In genomic region chr22:26549902-26550497, GRCh38 we compare ENCODE assay signal across 18 cellular contexts. TPM values are rescaled to one million over a fixed set of nuclear protein-coding genes. Genes with fewer than 3 reads are reported as not detected.
A peak's percentile ranks its signal among the peaks of the same experiment; 100 is the strongest.
DNase-seq lines count a peak whose midpoint lies in the region; ATAC-seq and TF ChIP-seq lines count a peak whose summit lies in the region.
"Had no signal": no experiment of that assay in that cellular context is flagged by ENCODE, and none has a peak within 500 bp of the region (broad histone marks: within the 10 kb centered on the region; RNA-seq: fewer than 3 reads in every experiment).

No MANE protein-coding gene starts in this region.

- peak overlapping the region; percentile 94 for H3K27ac Mint-ChIP-seq in HFFc6
- H3K27ac Mint-ChIP-seq: activated naive CD4-positive, alpha-beta T cell treated with anti-CD3 and anti-CD28 coated beads for 36 hours; CD4-positive, CD25-positive, alpha-beta regulatory T cell; memory B cell had no signal

- no peaks in the 10 kb centered on the region for H3K27me3 ChIP-seq in smooth muscle cell (ENCODE audit: low read depth)
- no peaks in the 10 kb centered on the region for H3K27me3 ChIP-seq in PC-9 (ENCODE audit: insufficient read depth, low read depth)
- H3K27me3 ChIP-seq: hepatocyte had no signal

- no peaks in the 10 kb centered on the region for H3K36me3 ChIP-seq in smooth muscle cell (ENCODE audit: low read depth)
- no peaks in the 10 kb centered on the region for H3K36me3 ChIP-seq in PC-9 (ENCODE audit: low read depth)

- H3K4me2 ChIP-seq in smooth muscle cell, result peak overlapping the region; percentile 63
- no peak overlapping the region for H3K4me2 ChIP-seq in PC-9
- H3K4me2 ChIP-seq: hepatocyte had no signal

- DNase-seq in HFFc6 (peak; percentile 9), caudate nucleus (lab: John Stamatoyannopoulos, UW) (no peak), left lobe of liver (ENCODE audit: low spot score) (no peak), smooth muscle cell (lab: John Stamatoyannopoulos, UW; ENCODE audit: unreplicated experiment) (no peak), GOT3 (lab: John Stamatoyannopoulos, UW) (no peak), PC-9 (no peak), T-helper 9 cell (no peak), kidney glomerular epithelial cell (lab: John Stamatoyannopoulos, UW) (no peak)
- DNase-seq: activated CD8-positive, alpha-beta memory T cell treated with anti-CD3 and anti-CD28 coated beads for 24 hours; activated naive CD4-positive, alpha-beta T cell treated with anti-CD3 and anti-CD28 coated beads for 36 hours; CD4-positive, CD25-positive, alpha-beta regulatory T cell; central memory CD4-positive, alpha-beta T cell; NCI-H187; NCI-H748 treated with DMSO at 0.1 percent for 48 hours; SHP77 treated with DMSO at 0.1 percent for 48 hours had no signal

- POLR2A ChIA-PET in PC-9 (lab: Charles Lee; ENCODE audit: unreplicated experiment), result interaction anchor here (0.5 kb wide), 1 partner anchor 38 kb away, joined by 4 read pairs; the partner anchor contains the start of gene TFIP11

- WGBS in smooth muscle cell (ENCODE audit: low lambda C conversion rate), result 95% methylated on average over 4 of the region's 4 CpGs

- CTCF ChIA-PET in PC-9 (lab: Charles Lee), result no interaction called here

- no peaks in the 10 kb centered on the region for H3K9me2 ChIP-seq in PC-9 (ENCODE audit: insufficient read depth)

- H3K79me2 ChIP-seq in smooth muscle cell (ENCODE audit: low read depth) (peaks cover 47% of the 10 kb centered on the region), PC-9 (ENCODE audit: low read depth) (no peaks in the 10 kb centered on the region)
- H3K79me2 ChIP-seq: parathyroid adenoma had no signal

- H3K4me3 ChIP-seq in smooth muscle cell (no peak overlapping the region), PC-9 (no peak overlapping the region)
- H3K4me3 ChIP-seq: hepatocyte had no signal

- H3K4me1 Mint-ChIP-seq in HFFc6 (ENCODE audit: low read depth), result peaks cover 71% of the 10 kb centered on the region

- peaks cover 1% of the 10 kb centered on the region; the same call in 1 of the 2 replicates for H3K27me3 Mint-ChIP-seq in HFFc6 (ENCODE audit: insufficient read depth)
- H3K27me3 Mint-ChIP-seq: CD4-positive, CD25-positive, alpha-beta regulatory T cell; memory B cell had no signal

- intact Hi-C loops in PC-9 (cut with micrococcal nuclease; ENCODE audit: unreplicated experiment), result no loop called here

- H3K9me3 Mint-ChIP-seq in HFFc6, result no peaks in the 10 kb centered on the region
- H3K9me3 Mint-ChIP-seq: activated naive CD4-positive, alpha-beta T cell treated with anti-CD3 and anti-CD28 coated beads for 36 hours; CD4-positive, CD25-positive, alpha-beta regulatory T cell; memory B cell had no signal

- no peak for TF ChIP-seq CTCF in HFFc6 (IDR thresholded peaks at IDR 0.05)
- no peak for TF ChIP-seq CTCF in smooth muscle cell (IDR thresholded peaks at IDR 0.05; ENCODE audit: borderline replicate concordance, insufficient read depth, poor library complexity, severe bottlenecking)
- no peak for TF ChIP-seq CTCF in PC-9 (conservative IDR thresholded peaks at IDR 0.05)

- H2AFZ ChIP-seq in smooth muscle cell (ENCODE audit: low read depth) (no peak overlapping the region), PC-9 (no peak overlapping the region)
- H2AFZ ChIP-seq: hepatocyte had no signal

- H3F3A ChIP-seq in smooth muscle cell (ENCODE audit: low read depth) (peaks cover 7% of the 10 kb centered on the region), PC-9 (ENCODE audit: insufficient read depth, low read depth) (no peaks in the 10 kb centered on the region)

- peak overlapping the region; percentile 29 for H3K4me3 Mint-ChIP-seq in HFFc6
- H3K4me3 Mint-ChIP-seq: activated naive CD4-positive, alpha-beta T cell treated with anti-CD3 and anti-CD28 coated beads for 36 hours; CD4-positive, CD25-positive, alpha-beta regulatory T cell; memory B cell had no signal

- H4K20me1 ChIP-seq in smooth muscle cell (ENCODE audit: low read depth) (peaks cover 18% of the 10 kb centered on the region), PC-9 (ENCODE audit: insufficient read depth) (no peaks in the 10 kb centered on the region)

- H3K9me3 ChIP-seq in smooth muscle cell (replicated peaks; ENCODE audit: low read depth) (no peaks in the 10 kb centered on the region), PC-9 (ENCODE audit: insufficient read depth, low read depth) (no peaks in the 10 kb centered on the region)

- H3K4me1 ChIP-seq in smooth muscle cell (ENCODE audit: low read depth) (peaks cover 20% of the 10 kb centered on the region), PC-9 (replicated peaks; ENCODE audit: insufficient read depth) (no peaks in the 10 kb centered on the region)
- H3K4me1 ChIP-seq: parathyroid adenoma had no signal

- no peak overlapping the region for H3K9ac ChIP-seq in smooth muscle cell (ENCODE audit: low read depth)
- H3K9ac ChIP-seq: parathyroid adenoma had no signal

- ATAC-seq in left lobe of liver, result peak; percentile 39

- peak overlapping the region; percentile 73 for H3K27ac ChIP-seq in caudate nucleus (ENCODE audit: low read depth, low read length)
- peak overlapping the region; percentile 88 for H3K27ac ChIP-seq in smooth muscle cell (ENCODE audit: low read depth)
- H3K27ac ChIP-seq in PC-9, result no peak overlapping the region
- H3K27ac ChIP-seq: hepatocyte had no signal

- peaks cover 8% of the 10 kb centered on the region for H3K36me3 Mint-ChIP-seq in HFFc6 (ENCODE audit: low read depth)

- BruUV-seq in PC-9 (replicated peaks; lab: Mats Ljungman, UMichigan), result no TSS peak

RNA-seq across cellular contexts. Expression of gene TFIP11, which starts 37.7 kb away (rescaled TPM):
- 10 to 100 TPM; 31.4 to 35.8 (median 33.9) TPM for total RNA-seq in HFFc6 (2021; fragmentation: NEBNext Ultra II Directional; extraction: Animal tissue kit (Norgen Biotek cat#: 25700))
- total RNA-seq in left lobe of liver (19.8 TPM), smooth muscle cell (22.5 and 34.9 TPM in 2 replicates), PC-9 (2021) (17.3 and 18.5 TPM in 2 replicates)
- polyA plus RNA-seq in smooth muscle cell, result 25.7 and 27.7 TPM in 2 replicates

RNA-seq across cellular contexts. Expression of gene TPST2, which starts 39.9 kb away (rescaled TPM):
- 10 to 100 TPM; 66.8 to 75.5 (median 73.8) TPM for total RNA-seq in HFFc6 (2021; fragmentation: NEBNext Ultra II Directional; extraction: Animal tissue kit (Norgen Biotek cat#: 25700))
- 71.9 TPM for total RNA-seq in left lobe of liver
- 44.1 and 44.8 TPM in 2 replicates for total RNA-seq in smooth muscle cell
- 48.5 and 50.2 TPM in 2 replicates for polyA plus RNA-seq in smooth muscle cell
- 13.5 and 18.9 TPM in 2 replicates for total RNA-seq in PC-9 (2021)
